In genomic region chr19:1001538-1002166, GRCh38 we compare ENCODE assay signal across 9 cellular contexts. TPM values are rescaled to one million over a fixed set of nuclear protein-coding genes. Genes with fewer than 3 reads are reported as not detected.
A peak's percentile ranks its signal among the peaks of the same experiment; 100 is the strongest.
DNase-seq lines count a peak whose midpoint lies in the region; ATAC-seq lines count a peak whose summit lies in the region.
"Had no signal": no experiment of that assay in that cellular context is flagged by ENCODE, and none has a peak within 500 bp of the region (broad histone marks: within the 10 kb centered on the region; RNA-seq: fewer than 3 reads in every experiment).

No MANE protein-coding gene starts in this region.

- peak; percentile 56 for ATAC-seq in stimulated activated naive CD8-positive, alpha-beta T cell treated with anti-CD3 and anti-CD28 coated beads, Interleukin-15, Interleukin-2, amounts not matched to agents 100 U/mL and 50 U/mL, for 24 hours
- ATAC-seq in GM19397 (IDR thresholded peaks at IDR 0.05; ENCODE audit: unreplicated experiment), result no peak

- intact Hi-C loops in activated CD4-positive, alpha-beta T cell treated with anti-CD3 and anti-CD28 coated beads, Interleukin-2, amount 10 ng/mL, durations not matched to agents 24 days and 14 days (cut with micrococcal nuclease), result loop anchor here (1.0 kb wide), 2 partner anchors 80 to 231 kb away; no protein-coding TSS in a partner anchor

- H3K4me1 Mint-ChIP-seq in activated CD4-positive, alpha-beta T cell treated with anti-CD3 and anti-CD28 coated beads, Interleukin-2, amount 10 ng/mL, durations not matched to agents 24 days and 14 days, result peaks cover 6% of the 10 kb centered on the region

- DNase-seq in D341Med (ENCODE audit: low spot score) (peak; percentile 90), KG1 (lab: John Stamatoyannopoulos, UW) (peak; percentile 40), dermis blood vessel endothelial cell (peak; percentile 63), myocyte (ENCODE audit: low read depth) (peak; percentile 37), NCI-H2029 (lab: John Stamatoyannopoulos, UW) (no peak)
- DNase-seq in activated CD4-positive, alpha-beta T cell treated with anti-CD3 and anti-CD28 coated beads, Interleukin-2, amount 10 ng/mL, durations not matched to agents 24 days and 14 days, result peak; percentile 93
- DNase-seq in stimulated activated naive CD8-positive, alpha-beta T cell treated with anti-CD3 and anti-CD28 coated beads, Interleukin-15, Interleukin-2, amounts not matched to agents 100 U/mL and 50 U/mL, for 24 hours, result peak; percentile 83

- H3K4me3 Mint-ChIP-seq in activated CD4-positive, alpha-beta T cell treated with anti-CD3 and anti-CD28 coated beads, Interleukin-2, amount 10 ng/mL, durations not matched to agents 24 days and 14 days, result peak overlapping the region; percentile 44

- H3K27ac Mint-ChIP-seq in activated CD4-positive, alpha-beta T cell treated with anti-CD3 and anti-CD28 coated beads, Interleukin-2, amount 10 ng/mL, durations not matched to agents 24 days and 14 days, result no peak overlapping the region

- H3K36me3 Mint-ChIP-seq in activated CD4-positive, alpha-beta T cell treated with anti-CD3 and anti-CD28 coated beads, Interleukin-2, amount 10 ng/mL, durations not matched to agents 24 days and 14 days (ENCODE audit: low read depth), result peaks cover 2% of the 10 kb centered on the region

- H3K27me3 Mint-ChIP-seq in activated CD4-positive, alpha-beta T cell treated with anti-CD3 and anti-CD28 coated beads, Interleukin-2, amount 10 ng/mL, durations not matched to agents 24 days and 14 days, result peaks cover 32% of the 10 kb centered on the region

- H3K9me3 Mint-ChIP-seq in activated CD4-positive, alpha-beta T cell treated with anti-CD3 and anti-CD28 coated beads, Interleukin-2, amount 10 ng/mL, durations not matched to agents 24 days and 14 days, result no peaks in the 10 kb centered on the region

RNA-seq across cellular contexts. Expression of gene GRIN3B, which starts 1.4 kb away (rescaled TPM):
- total RNA-seq in activated CD4-positive, alpha-beta T cell treated with anti-CD3 and anti-CD28 coated beads, Interleukin-2, amount 10 ng/mL, durations not matched to agents 24 days and 14 days, result 0.07 TPM in 1 of 2 replicates, not detected in the other
- total RNA-seq in dermis blood vessel endothelial cell, result 0.28 and 1.0 TPM in 2 replicates
- 0.05 and 0.16 TPM in 2 replicates for total RNA-seq in myocyte
- polyA plus RNA-seq in myocyte (2012), result 0.05 TPM
- total RNA-seq: NCI-H460 had no signal

RNA-seq across cellular contexts. Expression of gene WDR18, which starts 17.5 kb away (rescaled TPM):
- total RNA-seq in activated CD4-positive, alpha-beta T cell treated with anti-CD3 and anti-CD28 coated beads, Interleukin-2, amount 10 ng/mL, durations not matched to agents 24 days and 14 days, result 104 and 111 TPM in 2 replicates
- 69.9 and 83.3 TPM in 2 replicates for total RNA-seq in dermis blood vessel endothelial cell
- total RNA-seq in myocyte, result 34.2 and 42.9 TPM in 2 replicates
- polyA plus RNA-seq in myocyte (2012), result 42.8 TPM

RNA-seq across cellular contexts. Expression of gene TMEM259, which starts 19.3 kb away (rescaled TPM):
- total RNA-seq in activated CD4-positive, alpha-beta T cell treated with anti-CD3 and anti-CD28 coated beads, Interleukin-2, amount 10 ng/mL, durations not matched to agents 24 days and 14 days, result 154 and 156 TPM in 2 replicates
- 67.2 and 78.9 TPM in 2 replicates for total RNA-seq in dermis blood vessel endothelial cell
- total RNA-seq in myocyte, result 182 and 198 TPM in 2 replicates
- 114 TPM for polyA plus RNA-seq in myocyte (2012)

RNA-seq across cellular contexts. Expression of gene RNU6-2, which starts 19.7 kb away (rescaled TPM):
- total RNA-seq in activated CD4-positive, alpha-beta T cell treated with anti-CD3 and anti-CD28 coated beads, Interleukin-2, amount 10 ng/mL, durations not matched to agents 24 days and 14 days, result not detected in 2 replicates
- total RNA-seq in dermis blood vessel endothelial cell (not detected in 2 replicates), myocyte (not detected in 2 replicates)
- not detected for polyA plus RNA-seq in myocyte (2012)
- total RNA-seq: NCI-H460 had no signal

RNA-seq across cellular contexts. Expression of gene CNN2, which starts 24.8 kb away (rescaled TPM):
- 112 TPM in 2 replicates for total RNA-seq in activated CD4-positive, alpha-beta T cell treated with anti-CD3 and anti-CD28 coated beads, Interleukin-2, amount 10 ng/mL, durations not matched to agents 24 days and 14 days
- 108 and 253 TPM in 2 replicates for total RNA-seq in dermis blood vessel endothelial cell
- 88.1 and 92.4 TPM in 2 replicates for total RNA-seq in myocyte
- polyA plus RNA-seq in myocyte (2012), result 202 TPM
